In the genomic region with DNA sequence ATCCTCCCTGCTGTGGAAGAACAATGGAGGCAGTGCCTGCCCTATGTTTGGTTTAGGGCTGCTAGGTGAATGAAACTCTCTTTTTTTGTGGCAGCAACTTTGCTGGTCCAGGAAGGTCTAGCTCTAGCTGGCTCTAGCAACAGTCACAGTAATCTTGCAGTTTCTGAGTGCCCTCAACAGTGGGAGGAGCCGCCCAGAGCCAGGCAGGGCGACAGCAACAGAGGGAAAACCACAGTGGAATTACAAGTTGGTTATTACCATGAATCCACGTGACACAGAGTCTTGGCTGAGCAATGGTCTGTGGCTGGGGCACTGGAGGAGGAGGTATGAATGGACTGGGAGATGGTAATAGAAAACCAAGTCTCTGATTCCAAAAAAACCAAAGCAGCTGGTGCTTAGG, we compare ENCODE assay signal across 1 cellular context.
TF ChIP-seq lines count a peak whose summit lies in the region.

No MANE protein-coding gene starts in this region.

TF ChIP-seq in HEK293, 187 proteins besides CTCF, POLR2A, EP300 and RAD21 (continued from another document):
- TF ChIP-seq, protein P1, sequence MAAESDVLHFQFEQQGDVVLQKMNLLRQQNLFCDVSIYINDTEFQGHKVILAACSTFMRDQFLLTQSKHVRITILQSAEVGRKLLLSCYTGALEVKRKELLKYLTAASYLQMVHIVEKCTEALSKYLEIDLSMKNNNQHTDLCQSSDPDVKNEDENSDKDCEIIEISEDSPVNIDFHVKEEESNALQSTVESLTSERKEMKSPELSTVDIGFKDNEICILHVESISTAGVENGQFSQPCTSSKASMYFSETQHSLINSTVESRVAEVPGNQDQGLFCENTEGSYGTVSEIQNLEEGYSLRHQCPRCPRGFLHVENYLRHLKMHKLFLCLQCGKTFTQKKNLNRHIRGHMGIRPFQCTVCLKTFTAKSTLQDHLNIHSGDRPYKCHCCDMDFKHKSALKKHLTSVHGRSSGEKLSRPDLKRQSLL (tag by site-specific recombination; IDR thresholded peaks at IDR 0.05), result peak; percentile 82; the same call in 1 of the 2 replicates
- no peak for TF ChIP-seq ZNF560 (tag by site-specific recombination; IDR thresholded peaks at IDR 0.05; ENCODE audit: borderline replicate concordance)
- TF ChIP-seq ZNF362 (tag by site-specific recombination; IDR thresholded peaks at IDR 0.05), result no peak
- TF ChIP-seq ZNF266 (tag by site-specific recombination; IDR thresholded peaks at IDR 0.05; ENCODE audit: low read depth), result no peak
- no peak for TF ChIP-seq ZNF274 (IDR thresholded peaks at IDR 0.05; ENCODE audit: low read length)
- no peak for TF ChIP-seq ZNF274 (tag by site-specific recombination; IDR thresholded peaks at IDR 0.05; ENCODE audit: borderline replicate concordance)
- TF ChIP-seq OVOL3 (tag by site-specific recombination; IDR thresholded peaks at IDR 0.05), result no peak
- TF ChIP-seq ZNF26 (tag by site-specific recombination; IDR thresholded peaks at IDR 0.05), result no peak
- TF ChIP-seq ZNF544 (tag by site-specific recombination; IDR thresholded peaks at IDR 0.05), result no peak
- TF ChIP-seq, protein P2, sequence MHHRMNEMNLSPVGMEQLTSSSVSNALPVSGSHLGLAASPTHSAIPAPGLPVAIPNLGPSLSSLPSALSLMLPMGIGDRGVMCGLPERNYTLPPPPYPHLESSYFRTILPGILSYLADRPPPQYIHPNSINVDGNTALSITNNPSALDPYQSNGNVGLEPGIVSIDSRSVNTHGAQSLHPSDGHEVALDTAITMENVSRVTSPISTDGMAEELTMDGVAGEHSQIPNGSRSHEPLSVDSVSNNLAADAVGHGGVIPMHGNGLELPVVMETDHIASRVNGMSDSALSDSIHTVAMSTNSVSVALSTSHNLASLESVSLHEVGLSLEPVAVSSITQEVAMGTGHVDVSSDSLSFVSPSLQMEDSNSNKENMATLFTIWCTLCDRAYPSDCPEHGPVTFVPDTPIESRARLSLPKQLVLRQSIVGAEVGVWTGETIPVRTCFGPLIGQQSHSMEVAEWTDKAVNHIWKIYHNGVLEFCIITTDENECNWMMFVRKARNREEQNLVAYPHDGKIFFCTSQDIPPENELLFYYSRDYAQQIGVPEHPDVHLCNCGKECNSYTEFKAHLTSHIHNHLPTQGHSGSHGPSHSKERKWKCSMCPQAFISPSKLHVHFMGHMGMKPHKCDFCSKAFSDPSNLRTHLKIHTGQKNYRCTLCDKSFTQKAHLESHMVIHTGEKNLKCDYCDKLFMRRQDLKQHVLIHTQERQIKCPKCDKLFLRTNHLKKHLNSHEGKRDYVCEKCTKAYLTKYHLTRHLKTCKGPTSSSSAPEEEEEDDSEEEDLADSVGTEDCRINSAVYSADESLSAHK (tag by site-specific recombination; IDR thresholded peaks at IDR 0.05), result peak; percentile 99
- TF ChIP-seq, protein P3, sequence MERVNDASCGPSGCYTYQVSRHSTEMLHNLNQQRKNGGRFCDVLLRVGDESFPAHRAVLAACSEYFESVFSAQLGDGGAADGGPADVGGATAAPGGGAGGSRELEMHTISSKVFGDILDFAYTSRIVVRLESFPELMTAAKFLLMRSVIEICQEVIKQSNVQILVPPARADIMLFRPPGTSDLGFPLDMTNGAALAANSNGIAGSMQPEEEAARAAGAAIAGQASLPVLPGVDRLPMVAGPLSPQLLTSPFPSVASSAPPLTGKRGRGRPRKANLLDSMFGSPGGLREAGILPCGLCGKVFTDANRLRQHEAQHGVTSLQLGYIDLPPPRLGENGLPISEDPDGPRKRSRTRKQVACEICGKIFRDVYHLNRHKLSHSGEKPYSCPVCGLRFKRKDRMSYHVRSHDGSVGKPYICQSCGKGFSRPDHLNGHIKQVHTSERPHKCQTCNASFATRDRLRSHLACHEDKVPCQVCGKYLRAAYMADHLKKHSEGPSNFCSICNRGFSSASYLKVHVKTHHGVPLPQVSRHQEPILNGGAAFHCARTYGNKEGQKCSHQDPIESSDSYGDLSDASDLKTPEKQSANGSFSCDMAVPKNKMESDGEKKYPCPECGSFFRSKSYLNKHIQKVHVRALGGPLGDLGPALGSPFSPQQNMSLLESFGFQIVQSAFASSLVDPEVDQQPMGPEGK (tag by site-specific recombination; IDR thresholded peaks at IDR 0.05), result 0 out of 2 replicates have a peak, but pooled peaks have one; percentile 25
- TF ChIP-seq SCRT2 (tag by site-specific recombination; IDR thresholded peaks at IDR 0.05), result peak; percentile 88
- TF ChIP-seq ZBTB17 (tag by site-specific recombination; IDR thresholded peaks at IDR 0.05), result peak; percentile 78; the same call in 1 of the 2 replicates
- no peak for TF ChIP-seq KLF7 (tag by site-specific recombination; IDR thresholded peaks at IDR 0.05; ENCODE audit: borderline replicate concordance)
- no peak for TF ChIP-seq ZNF202 (tag by site-specific recombination; IDR thresholded peaks at IDR 0.05; ENCODE audit: borderline replicate concordance)
- no peak for TF ChIP-seq ZFHX2 (tag by site-specific recombination; conservative IDR thresholded peaks at IDR 0.05)
- TF ChIP-seq ZNF791 (tag by site-specific recombination; IDR thresholded peaks at IDR 0.05), result no peak
- no peak for TF ChIP-seq ZNF221 (tag by site-specific recombination; IDR thresholded peaks at IDR 0.05; ENCODE audit: borderline replicate concordance)
- no peak for TF ChIP-seq ZNF571 (tag by site-specific recombination; IDR thresholded peaks at IDR 0.05)
- TF ChIP-seq, protein P4, sequence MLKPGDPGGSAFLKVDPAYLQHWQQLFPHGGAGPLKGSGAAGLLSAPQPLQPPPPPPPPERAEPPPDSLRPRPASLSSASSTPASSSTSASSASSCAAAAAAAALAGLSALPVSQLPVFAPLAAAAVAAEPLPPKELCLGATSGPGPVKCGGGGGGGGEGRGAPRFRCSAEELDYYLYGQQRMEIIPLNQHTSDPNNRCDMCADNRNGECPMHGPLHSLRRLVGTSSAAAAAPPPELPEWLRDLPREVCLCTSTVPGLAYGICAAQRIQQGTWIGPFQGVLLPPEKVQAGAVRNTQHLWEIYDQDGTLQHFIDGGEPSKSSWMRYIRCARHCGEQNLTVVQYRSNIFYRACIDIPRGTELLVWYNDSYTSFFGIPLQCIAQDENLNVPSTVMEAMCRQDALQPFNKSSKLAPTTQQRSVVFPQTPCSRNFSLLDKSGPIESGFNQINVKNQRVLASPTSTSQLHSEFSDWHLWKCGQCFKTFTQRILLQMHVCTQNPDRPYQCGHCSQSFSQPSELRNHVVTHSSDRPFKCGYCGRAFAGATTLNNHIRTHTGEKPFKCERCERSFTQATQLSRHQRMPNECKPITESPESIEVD (tag by site-specific recombination; IDR thresholded peaks at IDR 0.05), result no peak
- no peak for TF ChIP-seq ZNF175 (tag by site-specific recombination; IDR thresholded peaks at IDR 0.05)
- TF ChIP-seq ZNF521 (tag by site-specific recombination; IDR thresholded peaks at IDR 0.05), result no peak
- TF ChIP-seq ZNF391 (tag by site-specific recombination; IDR thresholded peaks at IDR 0.05; ENCODE audit: borderline replicate concordance, low read depth), result no peak
- no peak for TF ChIP-seq ZNF830 (tag by site-specific recombination; IDR thresholded peaks at IDR 0.05; ENCODE audit: low read depth)
- TF ChIP-seq SCRT1 (tag by site-specific recombination; IDR thresholded peaks at IDR 0.05; ENCODE audit: borderline replicate concordance), result peak; percentile 76; the same call in 1 of the 2 replicates
- peak; percentile 77 for TF ChIP-seq PRDM10 (tag by site-specific recombination; IDR thresholded peaks at IDR 0.05)
- TF ChIP-seq BCL11B (tag by site-specific recombination; IDR thresholded peaks at IDR 0.05; ENCODE audit: low read depth), result no peak
